13 cellular contexts compared by ENCODE assay signal in the genomic region with DNA sequence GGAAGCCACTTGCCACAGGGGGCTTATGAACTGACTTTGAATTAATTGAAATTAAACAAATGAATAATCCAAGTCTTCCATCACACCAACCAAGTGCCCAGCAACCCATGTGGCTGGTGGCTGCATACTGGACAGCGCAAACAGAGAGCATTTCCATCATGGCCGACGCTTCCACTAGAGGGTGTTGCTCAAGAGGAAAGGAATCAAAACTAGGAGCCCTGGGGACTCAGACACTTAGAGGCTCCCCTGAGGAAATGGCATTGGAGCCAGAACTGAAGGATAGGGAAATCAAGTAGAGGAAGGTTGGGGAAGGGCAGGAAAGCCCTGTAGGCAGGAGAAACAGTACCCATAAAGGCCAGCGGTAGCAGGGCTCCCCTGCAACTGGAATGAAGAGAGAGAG. TPM values are rescaled to one million over a fixed set of nuclear protein-coding genes. Genes with fewer than 3 reads are reported as not detected.
"Had no signal": no experiment of that assay in that cellular context is flagged by ENCODE, and none has a peak within 500 bp of the region (broad histone marks: within the 10 kb centered on the region; RNA-seq: fewer than 3 reads in every experiment).

No MANE protein-coding gene starts in this region.

- H3K27me3 ChIP-seq: upper lobe of left lung had no signal

- DNase-seq: activated CD4-positive, alpha-beta T cell treated with anti-CD3 and anti-CD28 coated beads for 4 hours; activated CD8-positive, alpha-beta T cell treated with anti-CD3 and anti-CD28 coated beads for 36 hours; activated effector memory CD4-positive, alpha-beta T cell treated with Interleukin-2 at 50 U/mL for 16 hours; activated naive CD4-positive, alpha-beta T cell treated with anti-CD3 and anti-CD28 coated beads, Interleukin-2, amount 50 U/mL, for 16 hours; activated T-cell treated with anti-CD3 and anti-CD28 coated beads, Interleukin-2, amount 50 U/mL, for 4 hours; dorsolateral prefrontal cortex; hypothalamus; immature natural killer cell; nephron progenitor cell; stimulated activated naive CD8-positive, alpha-beta T cell treated with anti-CD3 and anti-CD28 coated beads, Interleukin-15, amount 100 ng/mL, for 72 hours had no signal

- H3K9me3 Mint-ChIP-seq: activated CD8-positive, alpha-beta T cell treated with anti-CD3 and anti-CD28 coated beads for 36 hours; activated T-cell treated with anti-CD3 and anti-CD28 coated beads, Interleukin-2, amount 50 U/mL, for 4 hours; immature natural killer cell; nephron progenitor cell; stimulated activated naive CD8-positive, alpha-beta T cell treated with anti-CD3 and anti-CD28 coated beads, Interleukin-15, amount 100 ng/mL, for 72 hours had no signal

- H3K9me3 ChIP-seq: upper lobe of left lung had no signal

- H3K27ac ChIP-seq: upper lobe of left lung had no signal

- H3K36me3 Mint-ChIP-seq: immature natural killer cell had no signal

- H3K36me3 ChIP-seq: upper lobe of left lung had no signal

- H3K4me3 Mint-ChIP-seq: activated CD8-positive, alpha-beta T cell treated with anti-CD3 and anti-CD28 coated beads for 36 hours; activated T-cell treated with anti-CD3 and anti-CD28 coated beads, Interleukin-2, amount 50 U/mL, for 4 hours; immature natural killer cell; nephron progenitor cell; stimulated activated naive CD8-positive, alpha-beta T cell treated with anti-CD3 and anti-CD28 coated beads, Interleukin-15, amount 100 ng/mL, for 72 hours had no signal

- H3K4me3 ChIP-seq: dorsolateral prefrontal cortex, upper lobe of left lung had no signal

- ATAC-seq: activated CD8-positive, alpha-beta T cell treated with anti-CD3 and anti-CD28 coated beads for 36 hours; activated T-cell treated with anti-CD3 and anti-CD28 coated beads, Interleukin-2, amount 50 U/mL, for 4 hours; esophagus mucosa; sciatic nerve; stimulated activated naive CD8-positive, alpha-beta T cell treated with anti-CD3 and anti-CD28 coated beads, Interleukin-15, amount 100 ng/mL, for 72 hours had no signal

- H3K27ac Mint-ChIP-seq: activated CD8-positive, alpha-beta T cell treated with anti-CD3 and anti-CD28 coated beads for 36 hours; immature natural killer cell; nephron progenitor cell; stimulated activated naive CD8-positive, alpha-beta T cell treated with anti-CD3 and anti-CD28 coated beads, Interleukin-15, amount 100 ng/mL, for 72 hours had no signal

- H3K4me1 ChIP-seq: upper lobe of left lung had no signal

- H3K4me1 Mint-ChIP-seq: immature natural killer cell; stimulated activated naive CD8-positive, alpha-beta T cell treated with anti-CD3 and anti-CD28 coated beads, Interleukin-15, amount 100 ng/mL, for 72 hours had no signal

RNA-seq across cellular contexts. Expression of gene NUAK1, which starts 50.6 kb away (rescaled TPM):
- total RNA-seq: activated CD8-positive, alpha-beta T cell treated with anti-CD3 and anti-CD28 coated beads for 36 hours had no signal
